14 cellular contexts compared by ENCODE assay signal in genomic region chr7:1936006-1936310, GRCh38.
DNase-seq lines count a peak whose midpoint lies in the region; ATAC-seq and TF ChIP-seq lines count a peak whose summit lies in the region.
"Had no signal": no experiment of that assay in that cellular context is flagged by ENCODE, and none has a peak within 500 bp of the region (broad histone marks: within the 10 kb centered on the region; RNA-seq: fewer than 3 reads in every experiment).

No MANE protein-coding gene starts in this region.

- no peak overlapping the region for H3K4me3 ChIP-seq in CD4-positive, alpha-beta memory T cell (ENCODE audit: low read length in 2 of 2)
- H3K4me3 ChIP-seq in spleen, result no peak overlapping the region
- H3K4me3 ChIP-seq: K562 had no signal

- CTCF ChIA-PET in CD4-positive, alpha-beta memory T cell (lab: Charles Lee; ENCODE audit: partially characterized antibody), result no interaction called here
- CTCF ChIA-PET in activated CD4-positive, alpha-beta T cell treated with anti-CD3 and anti-CD28 coated beads, Interleukin-2, amount 10 ng/mL, durations not matched to agents 7 days and 5 days (lab: Charles Lee), result no interaction called here

- peaks cover 39% of the 10 kb centered on the region for H3K36me3 ChIP-seq in CD4-positive, alpha-beta memory T cell (ENCODE audit: insufficient read depth, low read length)
- H3K36me3 ChIP-seq in spleen, result peaks cover 0 to 59% (median 24%) of the 10 kb centered on the region in 6 donors

- H3K4me3 Mint-ChIP-seq in CD4-positive, alpha-beta memory T cell, result peak overlapping the region in 2 of 8 donors; percentile 33 to 61
- H3K4me3 Mint-ChIP-seq in effector memory CD8-positive, alpha-beta T cell, result peak overlapping the region; percentile 8 to 66
- H3K4me3 Mint-ChIP-seq in activated CD4-positive, alpha-beta T cell treated with anti-CD3 and anti-CD28 coated beads, Interleukin-2, amount 10 ng/mL, durations not matched to agents 7 days and 5 days, result no peak overlapping the region

- 89 to 98% (median 94%) methylated on average over 1 to 8 of the region's 8 CpGs for WGBS in spleen, 5 donors

- peaks cover 18 to 67% (median 46%) of the 10 kb centered on the region in 4 donors for H3K4me1 Mint-ChIP-seq in CD4-positive, alpha-beta memory T cell
- H3K4me1 Mint-ChIP-seq in effector memory CD8-positive, alpha-beta T cell (ENCODE audit: low read depth in 2 of 2), result peaks cover 46 to 58% of the 10 kb centered on the region in 2 donors
- H3K4me1 Mint-ChIP-seq in activated CD4-positive, alpha-beta T cell treated with anti-CD3 and anti-CD28 coated beads, Interleukin-2, amount 10 ng/mL, durations not matched to agents 7 days and 5 days, result peaks cover 35% of the 10 kb centered on the region

- POLR2A ChIA-PET in CD4-positive, alpha-beta memory T cell (lab: Charles Lee; ENCODE audit: partially characterized antibody), result no interaction called here
- POLR2A ChIA-PET in activated CD4-positive, alpha-beta T cell treated with anti-CD3 and anti-CD28 coated beads, Interleukin-2, amount 10 ng/mL, durations not matched to agents 7 days and 5 days (lab: Charles Lee), result no interaction called here

- no peak for TF ChIP-seq CTCF in spleen (IDR thresholded peaks at IDR 0.05 in 8 of 11, conservative IDR thresholded peaks at IDR 0.05 in 3 of 11)

- H3K36me3 Mint-ChIP-seq in CD4-positive, alpha-beta memory T cell, result peaks cover 33 to 51% of the 10 kb centered on the region in 2 donors
- peaks cover 43% of the 10 kb centered on the region for H3K36me3 Mint-ChIP-seq in effector memory CD8-positive, alpha-beta T cell (ENCODE audit: insufficient read depth)
- H3K36me3 Mint-ChIP-seq in activated CD4-positive, alpha-beta T cell treated with anti-CD3 and anti-CD28 coated beads, Interleukin-2, amount 10 ng/mL, durations not matched to agents 7 days and 5 days (ENCODE audit: low read depth), result peaks cover 67% of the 10 kb centered on the region

- no peak for ATAC-seq in Right ventricle myocardium superior (ENCODE audit: poor library complexity)
- ATAC-seq in effector memory CD8-positive, alpha-beta T cell (replicated peaks), result no peak
- ATAC-seq: K562 had no signal

- H3K27me3 Mint-ChIP-seq in CD4-positive, alpha-beta memory T cell, result no peaks in the 10 kb centered on the region
- H3K27me3 Mint-ChIP-seq in effector memory CD8-positive, alpha-beta T cell, result no peaks in the 10 kb centered on the region
- no peaks in the 10 kb centered on the region for H3K27me3 Mint-ChIP-seq in activated CD4-positive, alpha-beta T cell treated with anti-CD3 and anti-CD28 coated beads, Interleukin-2, amount 10 ng/mL, durations not matched to agents 7 days and 5 days

- no peaks in the 10 kb centered on the region for H3K9me3 ChIP-seq in CD4-positive, alpha-beta memory T cell (ENCODE audit: control insufficient read depth in 1 of 2, low read length in 2 of 2)
- no peaks in the 10 kb centered on the region for H3K9me3 ChIP-seq in spleen

- intact Hi-C loops in Right ventricle myocardium superior (cut with DNase I) (no loop called here), cardiac septum (cut with DNase I) (no loop called here), spleen (cut with DNase I; ENCODE audit: low total_unique reads) (no loop called here)
- intact Hi-C loops in CD4-positive, alpha-beta memory T cell (cut with micrococcal nuclease), result no loop called here

- no peak overlapping the region for H3K27ac ChIP-seq in CD4-positive, alpha-beta memory T cell (ENCODE audit: low read depth, low read length)
- H3K27ac ChIP-seq in spleen, result no peak overlapping the region
- H3K27ac ChIP-seq: RWPE1 had no signal

- TF ChIP-seq POLR2A in spleen (IDR thresholded peaks at IDR 0.05), result no peak

- H3K4me1 ChIP-seq in CD4-positive, alpha-beta memory T cell (ENCODE audit: insufficient read depth, low read length), result peaks cover 41% of the 10 kb centered on the region
- H3K4me1 ChIP-seq in spleen, result peaks cover 6 to 78% (median 44%) of the 10 kb centered on the region in 6 donors

- H3K27ac Mint-ChIP-seq in CD4-positive, alpha-beta memory T cell, result peak overlapping the region in 5 of 7 donors; percentile 42 to 52 (median 47)
- H3K27ac Mint-ChIP-seq in effector memory CD8-positive, alpha-beta T cell, result peak overlapping the region in 1 of 2 donors; percentile 28
- H3K27ac Mint-ChIP-seq in activated CD4-positive, alpha-beta T cell treated with anti-CD3 and anti-CD28 coated beads, Interleukin-2, amount 10 ng/mL, durations not matched to agents 7 days and 5 days, result no peak overlapping the region

- no peaks in the 10 kb centered on the region for H3K27me3 ChIP-seq in CD4-positive, alpha-beta memory T cell (ENCODE audit: insufficient read depth, low read length)
- no peaks in the 10 kb centered on the region for H3K27me3 ChIP-seq in spleen (replicated peaks in 1 of 7)

- DNase-seq in Right ventricle myocardium superior, result peak; percentile 10
- no peak for DNase-seq in cardiac septum (ENCODE audit: low spot score)
- no peak for DNase-seq in CD4-positive, alpha-beta memory T cell
- no peak for DNase-seq in effector memory CD8-positive, alpha-beta T cell
- peak; percentile 71 for DNase-seq in spleen
- no peak for DNase-seq in activated CD8-positive, alpha-beta memory T cell treated with anti-CD3 and anti-CD28 coated beads, Interleukin-2, amount 50 U/mL, for 4 hours
- DNase-seq in activated CD4-positive, alpha-beta T cell treated with anti-CD3 and anti-CD28 coated beads, Interleukin-2, amount 10 ng/mL, durations not matched to agents 7 days and 5 days, result no peak
- DNase-seq: DMS153, EL, NCI-H146, NCI-H2081 treated with DMSO at 0.1 percent for 48 hours, NCI-H226 had no signal

- H3K9me3 Mint-ChIP-seq in CD4-positive, alpha-beta memory T cell, result peaks cover 0 to 13% (median 0%) of the 10 kb centered on the region in 8 donors
- H3K9me3 Mint-ChIP-seq in effector memory CD8-positive, alpha-beta T cell, result no peaks in the 10 kb centered on the region
- peaks cover 8% of the 10 kb centered on the region for H3K9me3 Mint-ChIP-seq in activated CD4-positive, alpha-beta T cell treated with anti-CD3 and anti-CD28 coated beads, Interleukin-2, amount 10 ng/mL, durations not matched to agents 7 days and 5 days

Comparison
In these comparisons a context has a peak if more than half of its experiments do, and no peak if none do; other contexts are left out.
1. DNase-seq: peak in Right ventricle myocardium superior (single experiment) and spleen (single experiment); none in cardiac septum (single experiment), CD4-positive, alpha-beta memory T cell (0 of 5), effector memory CD8-positive, alpha-beta T cell (0 of 3), activated CD8-positive, alpha-beta memory T cell treated with anti-CD3 and anti-CD28 coated beads, Interleukin-2, amount 50 U/mL, for 4 hours (single experiment) and activated CD4-positive, alpha-beta T cell treated with anti-CD3 and anti-CD28 coated beads, Interleukin-2, amount 10 ng/mL, durations not matched to agents 7 days and 5 days (single experiment).